2 cellular contexts compared by ENCODE assay signal in the genomic region with DNA sequence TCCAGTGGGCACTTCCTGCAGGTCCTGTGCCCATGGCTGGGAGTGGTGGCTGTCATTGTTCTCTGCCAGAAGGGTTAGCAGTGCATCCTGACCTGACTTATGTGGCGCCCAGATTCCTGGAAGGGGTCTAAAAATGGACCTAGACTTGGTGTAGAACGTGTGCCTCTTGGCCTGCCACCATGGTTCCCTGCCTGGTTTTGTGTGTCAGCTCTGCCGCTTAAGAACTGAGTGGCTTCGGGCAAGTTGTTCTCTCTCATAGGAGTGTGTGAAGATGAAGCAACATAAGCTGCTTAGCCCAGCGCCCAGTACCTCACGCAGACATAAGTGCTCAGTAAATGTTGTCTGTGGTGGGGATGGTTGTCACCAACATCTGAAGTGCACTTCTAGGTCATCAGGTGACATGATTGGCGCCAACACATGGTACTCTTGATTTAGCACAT.
TF ChIP-seq lines count a peak whose summit lies in the region.

No MANE protein-coding gene starts in this region.

TF ChIP-seq in SK-N-SH, 30 proteins besides CTCF, POLR2A, EP300 and RAD21 (continued from another document):
- TF ChIP-seq CHD2 (IDR thresholded peaks at IDR 0.05; ENCODE audit: low read length, partially characterized antibody): no peak
- TF ChIP-seq SIN3A (IDR thresholded peaks at IDR 0.05; ENCODE audit: borderline replicate concordance, low read depth, low read length): no peak
- TF ChIP-seq RFX5 (IDR thresholded peaks at IDR 0.05; ENCODE audit: low read length): no peak
- no peak for TF ChIP-seq NRF1 (IDR thresholded peaks at IDR 0.05; ENCODE audit: low read depth, low read length)
- TF ChIP-seq, protein P1, sequence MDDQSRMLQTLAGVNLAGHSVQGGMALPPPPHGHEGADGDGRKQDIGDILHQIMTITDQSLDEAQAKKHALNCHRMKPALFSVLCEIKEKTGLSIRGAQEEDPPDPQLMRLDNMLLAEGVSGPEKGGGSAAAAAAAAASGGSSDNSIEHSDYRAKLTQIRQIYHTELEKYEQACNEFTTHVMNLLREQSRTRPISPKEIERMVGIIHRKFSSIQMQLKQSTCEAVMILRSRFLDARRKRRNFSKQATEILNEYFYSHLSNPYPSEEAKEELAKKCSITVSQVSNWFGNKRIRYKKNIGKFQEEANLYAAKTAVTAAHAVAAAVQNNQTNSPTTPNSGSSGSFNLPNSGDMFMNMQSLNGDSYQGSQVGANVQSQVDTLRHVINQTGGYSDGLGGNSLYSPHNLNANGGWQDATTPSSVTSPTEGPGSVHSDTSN (IDR thresholded peaks at IDR 0.05): no peak
- TF ChIP-seq FOXJ3 (CRISPR knock-in tag; IDR thresholded peaks at IDR 0.05): no peak
- TF ChIP-seq JUND (IDR thresholded peaks at IDR 0.05): no peak
- TF ChIP-seq RCOR1 (IDR thresholded peaks at IDR 0.05; ENCODE audit: low read length): no peak
TF ChIP-seq in SK-N-SH: peak in this region for 0.

TF ChIP-seq in SK-N-SH treated with all-trans-retinoic acid at 6 μM for 48 hours, 23 proteins besides CTCF, POLR2A, EP300 and RAD21 (continued from another document):
- TF ChIP-seq, protein P2, sequence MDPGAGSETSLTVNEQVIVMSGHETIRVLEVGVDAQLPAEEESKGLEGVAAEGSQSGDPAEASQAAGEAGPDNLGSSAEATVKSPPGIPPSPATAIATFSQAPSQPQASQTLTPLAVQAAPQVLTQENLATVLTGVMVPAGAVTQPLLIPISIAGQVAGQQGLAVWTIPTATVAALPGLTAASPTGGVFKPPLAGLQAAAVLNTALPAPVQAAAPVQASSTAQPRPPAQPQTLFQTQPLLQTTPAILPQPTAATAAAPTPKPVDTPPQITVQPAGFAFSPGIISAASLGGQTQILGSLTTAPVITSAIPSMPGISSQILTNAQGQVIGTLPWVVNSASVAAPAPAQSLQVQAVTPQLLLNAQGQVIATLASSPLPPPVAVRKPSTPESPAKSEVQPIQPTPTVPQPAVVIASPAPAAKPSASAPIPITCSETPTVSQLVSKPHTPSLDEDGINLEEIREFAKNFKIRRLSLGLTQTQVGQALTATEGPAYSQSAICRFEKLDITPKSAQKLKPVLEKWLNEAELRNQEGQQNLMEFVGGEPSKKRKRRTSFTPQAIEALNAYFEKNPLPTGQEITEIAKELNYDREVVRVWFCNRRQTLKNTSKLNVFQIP (CRISPR knock-in tag; IDR thresholded peaks at IDR 0.05; ENCODE audit: borderline replicate concordance, low read depth): no peak
- TF ChIP-seq, protein P3, sequence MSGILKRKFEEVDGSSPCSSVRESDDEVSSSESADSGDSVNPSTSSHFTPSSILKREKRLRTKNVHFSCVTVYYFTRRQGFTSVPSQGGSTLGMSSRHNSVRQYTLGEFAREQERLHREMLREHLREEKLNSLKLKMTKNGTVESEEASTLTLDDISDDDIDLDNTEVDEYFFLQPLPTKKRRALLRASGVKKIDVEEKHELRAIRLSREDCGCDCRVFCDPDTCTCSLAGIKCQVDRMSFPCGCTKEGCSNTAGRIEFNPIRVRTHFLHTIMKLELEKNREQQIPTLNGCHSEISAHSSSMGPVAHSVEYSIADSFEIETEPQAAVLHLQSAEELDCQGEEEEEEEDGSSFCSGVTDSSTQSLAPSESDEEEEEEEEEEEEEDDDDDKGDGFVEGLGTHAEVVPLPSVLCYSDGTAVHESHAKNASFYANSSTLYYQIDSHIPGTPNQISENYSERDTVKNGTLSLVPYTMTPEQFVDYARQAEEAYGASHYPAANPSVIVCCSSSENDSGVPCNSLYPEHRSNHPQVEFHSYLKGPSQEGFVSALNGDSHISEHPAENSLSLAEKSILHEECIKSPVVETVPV (CRISPR knock-in tag; IDR thresholded peaks at IDR 0.05): no peak
- TF ChIP-seq RARB (CRISPR knock-in tag; IDR thresholded peaks at IDR 0.05) (no peak), ZNF565 (CRISPR knock-in tag; conservative IDR thresholded peaks at IDR 0.05; ENCODE audit: low read depth) (no peak)
